8 cellular contexts compared by ENCODE assay signal in the genomic region with DNA sequence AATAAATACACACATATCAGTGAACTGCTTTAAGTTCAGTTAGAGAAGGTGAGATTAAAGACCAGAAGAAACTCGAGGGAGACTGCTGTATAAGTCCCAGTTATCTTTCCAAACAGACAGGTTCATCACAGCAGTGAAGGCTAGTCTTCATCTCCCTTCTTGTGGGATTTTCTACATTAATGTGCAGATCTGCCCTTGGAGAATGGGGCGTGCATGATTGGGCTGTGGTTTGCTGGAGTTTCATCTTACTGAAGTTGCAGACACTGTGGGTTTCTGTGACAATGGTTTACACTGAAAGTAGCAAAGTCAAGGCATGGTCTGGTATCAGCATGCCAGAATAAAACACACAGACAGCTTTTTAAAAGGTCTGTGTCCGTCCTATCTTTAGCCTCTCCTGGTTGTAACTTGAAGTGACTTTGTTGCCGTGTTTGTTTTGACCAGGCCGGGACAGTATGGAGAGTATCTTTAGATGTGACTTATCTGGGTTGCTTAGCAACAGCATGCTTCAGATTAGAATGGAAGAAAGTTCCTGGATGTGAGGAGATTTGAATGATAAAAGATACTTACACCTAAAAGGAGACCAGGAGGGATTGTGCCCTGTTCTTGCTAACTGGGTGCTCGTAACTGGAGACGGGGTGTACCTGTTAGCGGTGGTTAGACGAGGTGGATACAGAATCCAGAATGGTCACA.
A peak's percentile ranks its signal among the peaks of the same experiment; 100 is the strongest.
DNase-seq lines count a peak whose midpoint lies in the region; ATAC-seq, FAIRE-seq and TF ChIP-seq lines count a peak whose summit lies in the region.

No MANE protein-coding gene starts in this region.

- peaks cover 15% of the 10 kb centered on the region for H3F3A ChIP-seq in SU-DHL-6 (ENCODE audit: insufficient read depth)

- TF ChIP-seq CTCF in GM12865 (IDR thresholded peaks at IDR 0.05; ENCODE audit: insufficient read depth, low read depth, low read length, missing control alignments) (no peak), SU-DHL-6 (IDR thresholded peaks at IDR 0.05; ENCODE audit: insufficient read depth, low read length, poor library complexity, severe bottlenecking) (no peak), retinal pigment epithelial cell (conservative IDR thresholded peaks at IDR 0.05; ENCODE audit: low read depth, low read length) (no peak)

- ATAC-seq in GM18861 (IDR thresholded peaks at IDR 0.05; ENCODE audit: unreplicated experiment) = no peak

- peak overlapping the region; percentile 74 for H3K4me3 ChIP-seq in GM12865 (ENCODE audit: low read depth, low read length)
- peak overlapping the region; percentile 77 for H3K4me3 ChIP-seq in SU-DHL-6 (ENCODE audit: insufficient read depth, low read length, poor library complexity, severe bottlenecking)
- peak overlapping the region; percentile 87 for H3K4me3 ChIP-seq in retinal pigment epithelial cell (ENCODE audit: low read length)

- no peaks in the 10 kb centered on the region for H3K36me3 ChIP-seq in SU-DHL-6 (ENCODE audit: low read length)

- no peak for FAIRE-seq in HTR-8/SVneo (lab: Jason Lieb, UNC)

- no peaks in the 10 kb centered on the region for H3K9me2 ChIP-seq in SU-DHL-6 (replicated peaks; ENCODE audit: insufficient read depth, low read length)

- no peaks in the 10 kb centered on the region for H3K9me3 ChIP-seq in SU-DHL-6 (ENCODE audit: insufficient read depth, low read length)

- DNase-seq in GM12865 (ENCODE audit: low read depth) (peak; percentile 49), fibroblast of peridontal ligament (ENCODE audit: extremely low read depth) (peak; percentile 41), retinal pigment epithelial cell (ENCODE audit: low read depth) (no peak), AG08395 (ENCODE audit: low spot score) (no peak), NCI-H1436 treated with DMSO at 0.1 percent for 48 hours (lab: John Stamatoyannopoulos, UW) (no peak), HTR-8/SVneo (ENCODE audit: insufficient read length, low spot score) (no peak)

- peaks cover 6% of the 10 kb centered on the region; the same call in 1 of the 2 replicates for H4K20me1 ChIP-seq in SU-DHL-6 (ENCODE audit: low read depth, low read length)

- no peak overlapping the region for H2AFZ ChIP-seq in SU-DHL-6 (ENCODE audit: low read depth, low read length, severe bottlenecking)

- H3K79me2 ChIP-seq in SU-DHL-6 (ENCODE audit: insufficient read depth, low read length) = peaks cover 64% of the 10 kb centered on the region

- H3K27me3 ChIP-seq in SU-DHL-6 (ENCODE audit: low read length) = no peaks in the 10 kb centered on the region

- H3K9ac ChIP-seq in SU-DHL-6 (ENCODE audit: low read length) = peak overlapping the region; percentile 80

- H3K27ac ChIP-seq in SU-DHL-6 (ENCODE audit: low read depth, low read length) = peak overlapping the region; percentile 64

- peak overlapping the region; percentile 96 for H3K4me2 ChIP-seq in SU-DHL-6 (ENCODE audit: low read depth, low read length, poor library complexity, severe bottlenecking)

Comparison
In these comparisons a context has a peak if more than half of its experiments do, and no peak if none do; other contexts are left out.
1. DNase-seq: peak in GM12865 (single experiment) and fibroblast of peridontal ligament (single experiment); none in retinal pigment epithelial cell (single experiment), AG08395 (single experiment), NCI-H1436 treated with DMSO at 0.1 percent for 48 hours (single experiment) and HTR-8/SVneo (single experiment).
2. Peak in every context shown above with its lines, with median percentiles within 50 percentile points of each other: H3K4me3 ChIP-seq.